9 cellular contexts compared by ENCODE assay signal in the genomic region with DNA sequence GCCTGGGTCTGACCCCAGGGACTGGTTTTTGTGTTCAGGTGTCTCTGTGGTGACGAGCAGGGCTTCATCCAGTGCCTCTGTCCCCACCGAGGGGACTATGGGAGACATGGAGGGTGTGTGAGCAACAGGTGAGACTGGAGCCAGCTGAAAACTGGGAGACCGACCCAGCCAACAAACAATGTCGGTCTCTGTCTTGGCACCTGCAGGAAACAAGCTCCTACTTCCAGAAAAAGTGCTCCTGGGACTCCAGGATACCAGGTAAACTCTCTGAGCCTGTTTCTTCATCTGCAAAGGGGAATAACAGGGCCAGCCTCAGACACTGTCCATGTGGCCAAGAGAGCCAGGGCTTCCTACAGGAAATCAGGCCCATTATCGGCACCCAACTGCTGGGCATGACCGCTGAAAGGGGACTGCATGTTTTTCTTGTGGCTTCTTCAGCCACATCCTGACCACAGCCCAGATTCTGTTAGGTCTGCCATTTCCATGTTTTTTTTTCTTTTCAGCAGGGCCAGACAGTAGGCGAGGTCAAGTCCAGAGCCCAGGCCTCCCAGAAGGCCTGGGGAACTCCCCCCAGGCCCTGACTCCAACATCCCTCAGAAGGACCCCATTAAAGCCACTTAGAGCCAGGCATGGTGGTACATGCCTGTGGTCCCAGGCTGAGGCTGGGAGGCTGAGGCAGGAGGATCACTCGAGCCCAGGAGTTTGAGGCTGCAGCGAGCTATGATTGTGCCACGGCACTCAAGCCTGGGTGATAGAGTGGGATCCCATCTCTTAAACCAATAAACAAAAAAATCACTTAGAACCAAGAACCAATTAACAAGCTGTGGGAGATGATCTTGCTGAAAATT. TPM values are rescaled to one million over a fixed set of nuclear protein-coding genes. Genes with fewer than 3 reads are reported as not detected.
DNase-seq lines count a peak whose midpoint lies in the region; ATAC-seq and TF ChIP-seq lines count a peak whose summit lies in the region.
"Had no signal": no experiment of that assay in that cellular context is flagged by ENCODE, and none has a peak within 500 bp of the region (broad histone marks: within the 10 kb centered on the region; RNA-seq: fewer than 3 reads in every experiment).

No MANE protein-coding gene starts in this region.

- H3K36me3 ChIP-seq in heart left ventricle: peaks cover 0 to 11% (median 0%) of the 10 kb centered on the region in 9 donors

- intact Hi-C loops in heart left ventricle (cut with DNase I): no loop called here

- H3K4me3 ChIP-seq in GM12875 (ENCODE audit: low read depth, low read length): peak overlapping the region; percentile 75
- H3K4me3 ChIP-seq in heart left ventricle: peak overlapping the region in 11 of 12 donors; percentile 44 to 83 (median 55)

- peaks cover 0 to 5% (median 0%) of the 10 kb centered on the region in 9 donors for H3K27me3 ChIP-seq in heart left ventricle

- H3K4me3 Mint-ChIP-seq in T-helper 17 cell: peak overlapping the region; percentile 94

- H3K27ac Mint-ChIP-seq in T-helper 17 cell: peak overlapping the region; percentile 96

- H3K27me3 Mint-ChIP-seq in T-helper 17 cell: no peaks in the 10 kb centered on the region

- TF ChIP-seq CTCF in GM12875 (IDR thresholded peaks at IDR 0.05; ENCODE audit: borderline replicate concordance, insufficient read depth, low read depth, low read length) (no peak), heart left ventricle (IDR thresholded peaks at IDR 0.05) (no peak)

- no peaks in the 10 kb centered on the region for H3K9me3 ChIP-seq in T-helper 17 cell (ENCODE audit: control insufficient read depth, low read length, poor library complexity, severe bottlenecking)
- no peaks in the 10 kb centered on the region for H3K9me3 ChIP-seq in heart left ventricle

- ATAC-seq in HG02970 (IDR thresholded peaks at IDR 0.05; ENCODE audit: low FRiP score, unreplicated experiment) (peak; percentile 13), T-helper 17 cell (peak; percentile 16), heart left ventricle (peak in 1 of 4 donors; percentile 12), GM21576 (IDR thresholded peaks at IDR 0.05; ENCODE audit: unreplicated experiment) (no peak)

- TF ChIP-seq POLR2A in heart left ventricle (IDR thresholded peaks at IDR 0.05): no peak

- DNase-seq in T-helper 17 cell: no peak
- DNase-seq in heart left ventricle: no peak
- DNase-seq in smooth muscle cell of the brain vasculature (ENCODE audit: low read depth, low spot score): peak; percentile 45
- DNase-seq in NCI-H748 (lab: John Stamatoyannopoulos, UW; ENCODE audit: unreplicated experiment): no peak
- DNase-seq in GM03348 (ENCODE audit: low spot score): no peak

- peaks cover 6% of the 10 kb centered on the region for H3K36me3 Mint-ChIP-seq in T-helper 17 cell (ENCODE audit: low read depth)

- 59 to 68% (median 65%) methylated on average over 8 to 10 of the region's 10 CpGs for WGBS in heart left ventricle, 4 donors

- peaks cover 38% of the 10 kb centered on the region for H3K4me1 Mint-ChIP-seq in T-helper 17 cell

- peaks cover 0 to 39% (median 7%) of the 10 kb centered on the region in 12 donors for H3K4me1 ChIP-seq in heart left ventricle

- H3K27ac ChIP-seq in heart left ventricle: peak overlapping the region; percentile 51 to 97 (median 86)

RNA-seq across cellular contexts. Expression of gene BST2, which starts 0.8 kb away (rescaled TPM):
- total RNA-seq in T-helper 17 cell: 10 to 100 TPM; 36.7 to 38.1 TPM
- total RNA-seq in heart left ventricle: 100 to 1,000 TPM in 1 of 9 donors, 10 to 100 TPM in 8; 28.6 to 116 (median 49.4) TPM
- 10 to 100 TPM; 37.1 to 64.1 TPM for polyA plus RNA-seq in heart left ventricle

RNA-seq across cellular contexts. Expression of gene CCDC194, which starts 12.3 kb away (rescaled TPM):
- total RNA-seq in T-helper 17 cell (under 1 TPM in 1 of 2 donors, not detected in 1; 0.44 TPM), heart left ventricle (under 1 TPM in 2 of 9 donors, not detected in 7; 0.37 to 0.53 TPM)
- under 1 TPM in 1 of 2 donors, not detected in 1; 0.23 TPM for polyA plus RNA-seq in heart left ventricle
- total RNA-seq: SK-MEL-5 had no signal

RNA-seq across cellular contexts. Expression of gene MVB12A, which starts 13.6 kb away (rescaled TPM):
- total RNA-seq in T-helper 17 cell: 10 to 100 TPM; 17.9 to 20.3 TPM
- 10 to 100 TPM; 11.8 to 41.5 (median 18.5) TPM for total RNA-seq in heart left ventricle
- polyA plus RNA-seq in heart left ventricle: 10 to 100 TPM; 30.7 to 46.5 TPM

RNA-seq across cellular contexts. Expression of gene PLVAP, which starts 29.1 kb away (rescaled TPM):
- total RNA-seq in T-helper 17 cell: not detected
- 10 to 100 TPM in 4 of 9 donors, 1 to 10 TPM in 5; 7.1 to 52.8 (median 9.5) TPM for total RNA-seq in heart left ventricle
- 10 to 100 TPM; 26.4 to 50.1 TPM for polyA plus RNA-seq in heart left ventricle
- total RNA-seq: SK-MEL-5 had no signal

RNA-seq across cellular contexts. Expression of gene TMEM221, which starts 42.2 kb away (rescaled TPM):
- not detected for total RNA-seq in T-helper 17 cell
- under 1 TPM in 1 of 9 donors, not detected in 8; 0.52 TPM for total RNA-seq in heart left ventricle
- under 1 TPM in 1 of 2 donors, not detected in 1; 0.04 TPM for polyA plus RNA-seq in heart left ventricle
